In genomic region chr3:38245930-38246329, GRCh38 we compare ENCODE assay signal across 27 cellular contexts. TPM values are rescaled to one million over a fixed set of nuclear protein-coding genes. Genes with fewer than 3 reads are reported as not detected.
"Had no signal": no experiment of that assay in that cellular context is flagged by ENCODE, and none has a peak within 500 bp of the region (broad histone marks: within the 10 kb centered on the region; RNA-seq: fewer than 3 reads in every experiment).

No MANE protein-coding gene starts in this region.

- ATAC-seq: activated CD8-positive, alpha-beta memory T cell treated with anti-CD3 and anti-CD28 coated beads, Interleukin-2, amount 10 ng/mL, durations not matched to agents 7 days and 5 days; activated CD8-positive, alpha-beta T cell treated with anti-CD3 and anti-CD28 coated beads for 36 hours; heart left ventricle; left cardiac atrium; natural killer cell treated with Interleukin-12 subunit alpha and Interleukin-12 subunit beta and Interleukin-15 and Interleukin-18, amount 100 ng/mL, for 72 hours; right cardiac atrium; T-cell had no signal

- H3K9me3 ChIP-seq: esophagus muscularis mucosa, gastrocnemius medialis, heart left ventricle, transverse colon, uterus had no signal

- H3K4me3 ChIP-seq: cardiac muscle cell, esophagus muscularis mucosa, gastrocnemius medialis, heart left ventricle, transverse colon, uterus had no signal

- H3K36me3 ChIP-seq: uterus had no signal

- H3K4me1 Mint-ChIP-seq: memory B cell had no signal

- DNase-seq: activated CD4-positive, alpha-beta T cell treated with anti-CD3 and anti-CD28 coated beads, Interleukin-2, amount 10 ng/mL, durations not matched to agents 7 days and 5 days; activated CD4-positive, CD25-positive, alpha-beta regulatory T cell treated with anti-CD3 and anti-CD28 coated beads, Interleukin-2, amount 50 U/mL, for 72 hours; activated CD8-positive, alpha-beta memory T cell treated with anti-CD3 and anti-CD28 coated beads, Interleukin-2, amount 10 ng/mL, durations not matched to agents 7 days and 5 days; activated CD8-positive, alpha-beta T cell treated with anti-CD3 and anti-CD28 coated beads for 36 hours; activated naive CD4-positive, alpha-beta T cell; activated naive CD8-positive, alpha-beta T cell treated with anti-CD3 and anti-CD28 coated beads for 36 hours; activated T-cell treated with anti-CD3 and anti-CD28 coated beads for 4 hours; effector memory CD4-positive, alpha-beta T cell; gastrocnemius medialis; heart left ventricle; islet precursor cell; left cardiac atrium; right cardiac atrium; stimulated activated CD4-positive, alpha-beta T cell treated with anti-CD3 and anti-CD28 coated beads, Interleukin-12 subunit alpha, Interleukin-12 subunit beta, amount 100 ng/mL, for 4 hours; T-cell; transverse colon; uterus; WERI-Rb-1 had no signal

- H3K27ac Mint-ChIP-seq: activated CD4-positive, alpha-beta T cell treated with anti-CD3 and anti-CD28 coated beads, Interleukin-2, amount 10 ng/mL, durations not matched to agents 7 days and 5 days; activated CD8-positive, alpha-beta memory T cell treated with anti-CD3 and anti-CD28 coated beads, Interleukin-2, amount 10 ng/mL, durations not matched to agents 7 days and 5 days; activated CD8-positive, alpha-beta T cell treated with anti-CD3 and anti-CD28 coated beads for 36 hours; activated naive CD8-positive, alpha-beta T cell treated with anti-CD3 and anti-CD28 coated beads for 36 hours; activated T-helper 2 cell treated with anti-CD3 and anti-CD28 coated beads, Interferon-gamma antibody, Interleukin-2, Interleukin-4, amounts not matched to agents 10 μg/mL and 5 μg/mL and 100 μg/mL, durations not matched to agents 14 hours and 24 hours and 36 hours; memory B cell; natural killer cell treated with Interleukin-12 subunit alpha and Interleukin-12 subunit beta and Interleukin-15 and Interleukin-18, amount 100 ng/mL, for 72 hours; stimulated activated naive CD8-positive, alpha-beta T cell treated with anti-CD3 and anti-CD28 coated beads, Interleukin-15, Interleukin-2, amounts not matched to agents 100 ng/mL and 50 ng/mL, for 24 hours; T-cell had no signal

- H3K4me1 ChIP-seq: parathyroid adenoma, uterus had no signal

- H3K27ac ChIP-seq: cardiac muscle cell, esophagus muscularis mucosa, gastrocnemius medialis, heart left ventricle, parathyroid adenoma, transverse colon, uterus, WERI-Rb-1 had no signal

- H3K9me3 Mint-ChIP-seq: activated CD4-positive, alpha-beta T cell treated with anti-CD3 and anti-CD28 coated beads, Interleukin-2, amount 10 ng/mL, durations not matched to agents 7 days and 5 days; activated CD8-positive, alpha-beta T cell treated with anti-CD3 and anti-CD28 coated beads for 36 hours; activated naive CD8-positive, alpha-beta T cell treated with anti-CD3 and anti-CD28 coated beads for 36 hours; activated T-helper 2 cell treated with anti-CD3 and anti-CD28 coated beads, Interferon-gamma antibody, Interleukin-2, Interleukin-4, amounts not matched to agents 10 μg/mL and 5 μg/mL and 100 μg/mL, durations not matched to agents 14 hours and 24 hours and 36 hours; memory B cell; natural killer cell treated with Interleukin-12 subunit alpha and Interleukin-12 subunit beta and Interleukin-15 and Interleukin-18, amount 100 ng/mL, for 72 hours; stimulated activated naive CD8-positive, alpha-beta T cell treated with anti-CD3 and anti-CD28 coated beads, Interleukin-15, Interleukin-2, amounts not matched to agents 100 ng/mL and 50 ng/mL, for 24 hours; T-cell had no signal

- H3K27me3 ChIP-seq: cardiac muscle cell, esophagus muscularis mucosa, gastrocnemius medialis, heart left ventricle, transverse colon, uterus had no signal

- H3K4me3 Mint-ChIP-seq: activated CD4-positive, alpha-beta T cell treated with anti-CD3 and anti-CD28 coated beads, Interleukin-2, amount 10 ng/mL, durations not matched to agents 7 days and 5 days; activated CD8-positive, alpha-beta memory T cell treated with anti-CD3 and anti-CD28 coated beads, Interleukin-2, amount 10 ng/mL, durations not matched to agents 7 days and 5 days; activated CD8-positive, alpha-beta T cell treated with anti-CD3 and anti-CD28 coated beads for 36 hours; activated naive CD8-positive, alpha-beta T cell treated with anti-CD3 and anti-CD28 coated beads for 36 hours; memory B cell; natural killer cell treated with Interleukin-12 subunit alpha and Interleukin-12 subunit beta and Interleukin-15 and Interleukin-18, amount 100 ng/mL, for 72 hours; stimulated activated naive CD8-positive, alpha-beta T cell treated with anti-CD3 and anti-CD28 coated beads, Interleukin-15, Interleukin-2, amounts not matched to agents 100 ng/mL and 50 ng/mL, for 24 hours; T-cell had no signal

- H3K27me3 Mint-ChIP-seq: activated CD4-positive, alpha-beta T cell treated with anti-CD3 and anti-CD28 coated beads, Interleukin-2, amount 10 ng/mL, durations not matched to agents 7 days and 5 days; activated CD8-positive, alpha-beta memory T cell treated with anti-CD3 and anti-CD28 coated beads, Interleukin-2, amount 10 ng/mL, durations not matched to agents 7 days and 5 days; activated CD8-positive, alpha-beta T cell treated with anti-CD3 and anti-CD28 coated beads for 36 hours; activated naive CD8-positive, alpha-beta T cell treated with anti-CD3 and anti-CD28 coated beads for 36 hours; memory B cell; natural killer cell treated with Interleukin-12 subunit alpha and Interleukin-12 subunit beta and Interleukin-15 and Interleukin-18, amount 100 ng/mL, for 72 hours; stimulated activated naive CD8-positive, alpha-beta T cell treated with anti-CD3 and anti-CD28 coated beads, Interleukin-15, Interleukin-2, amounts not matched to agents 100 ng/mL and 50 ng/mL, for 24 hours; T-cell had no signal

RNA-seq across cellular contexts. Expression of gene SLC22A14, which starts 36.2 kb away (rescaled TPM):
- total RNA-seq: activated CD4-positive, alpha-beta T cell treated with anti-CD3 and anti-CD28 coated beads, Interleukin-2, amount 10 ng/mL, durations not matched to agents 7 days and 5 days; activated CD8-positive, alpha-beta memory T cell treated with anti-CD3 and anti-CD28 coated beads, Interleukin-2, amount 10 ng/mL, durations not matched to agents 7 days and 5 days; activated CD8-positive, alpha-beta T cell treated with anti-CD3 and anti-CD28 coated beads for 36 hours; activated naive CD8-positive, alpha-beta T cell treated with anti-CD3 and anti-CD28 coated beads for 36 hours; activated T-helper 2 cell treated with anti-CD3 and anti-CD28 coated beads, Interferon-gamma antibody, Interleukin-2, Interleukin-4, amounts not matched to agents 10 μg/mL and 5 μg/mL and 100 μg/mL, durations not matched to agents 14 hours and 24 hours and 36 hours; dermis microvascular lymphatic vessel endothelial cell; endothelial cell of umbilical vein had no signal
